In the genomic region with DNA sequence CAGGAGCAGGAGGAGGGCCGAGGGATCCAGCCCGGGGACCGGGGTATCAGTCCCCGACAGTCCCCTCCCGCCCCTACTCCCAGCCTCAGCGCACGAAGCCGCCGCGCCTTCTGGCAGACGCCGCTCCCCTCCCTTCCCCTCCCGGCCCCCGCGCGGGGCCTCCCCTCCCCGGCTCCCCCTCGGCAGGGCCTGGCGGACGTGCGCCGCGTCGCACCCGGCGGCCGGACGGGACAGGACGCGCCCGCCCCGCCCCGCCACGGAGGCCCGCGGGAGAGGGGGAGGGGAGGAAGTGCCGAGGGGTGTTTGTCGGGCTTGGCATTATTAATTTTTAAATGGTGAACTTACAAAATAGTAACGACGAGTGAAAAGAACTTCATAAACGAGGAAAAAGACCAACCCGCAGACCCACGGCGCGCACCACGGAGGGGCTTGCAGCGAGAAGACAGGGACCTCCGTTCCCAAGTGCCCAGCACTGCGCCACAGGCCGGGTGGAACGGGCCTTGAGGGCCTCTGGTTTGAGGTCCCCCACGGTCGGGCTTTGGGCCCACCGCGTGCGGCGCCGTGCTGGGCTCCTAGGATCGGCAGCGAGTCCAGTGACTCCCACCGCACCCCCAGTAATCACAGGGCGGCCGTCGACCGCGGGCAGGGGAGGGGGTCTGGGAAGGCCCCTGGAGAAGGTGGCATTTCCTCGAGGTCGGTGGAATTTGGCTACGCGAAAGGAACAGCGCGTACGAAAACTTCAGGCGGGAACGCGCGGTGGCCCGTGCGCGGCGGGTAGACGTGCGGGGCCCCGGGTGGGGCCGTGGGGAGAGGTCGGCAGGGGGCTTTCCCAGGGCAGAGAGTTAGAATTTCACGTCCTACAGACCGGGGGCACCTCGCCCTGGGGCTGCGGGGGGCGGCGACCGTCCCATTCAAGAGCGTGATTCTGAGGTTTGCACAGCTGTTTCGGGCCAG, we compare ENCODE assay signal across 8 cellular contexts. TPM values are rescaled to one million over a fixed set of nuclear protein-coding genes. Genes with fewer than 3 reads are reported as not detected.
DNase-seq lines count a peak whose midpoint lies in the region; ATAC-seq and TF ChIP-seq lines count a peak whose summit lies in the region.

No MANE protein-coding gene starts in this region.

- H3K27me3 Mint-ChIP-seq in activated naive CD8-positive, alpha-beta T cell, result no peaks in the 10 kb centered on the region

- peak; percentile 86 for DNase-seq in RPMI7951 (ENCODE audit: low read depth)
- peak; percentile 94 for DNase-seq in Right ventricle myocardium inferior (ENCODE audit: missing footprints)
- DNase-seq in omental fat pad (ENCODE audit: low spot score), result peak; percentile 51

- peak; percentile 0 for ATAC-seq in HG03139 (IDR thresholded peaks at IDR 0.05; ENCODE audit: unreplicated experiment)
- ATAC-seq in Right ventricle myocardium inferior, result peak; percentile 64
- peak; percentile 12 for ATAC-seq in omental fat pad (ENCODE audit: low FRiP score)
- no peak for ATAC-seq in HG02981 (IDR thresholded peaks at IDR 0.05; ENCODE audit: unreplicated experiment)

- peak overlapping the region; percentile 82 for H3K27ac ChIP-seq in ACC112 (ENCODE audit: low read depth, low read length)

- peak overlapping the region; percentile 90 for H3K4me3 Mint-ChIP-seq in activated naive CD8-positive, alpha-beta T cell

- TF ChIP-seq POLR2A in GM15510 (IDR thresholded peaks at IDR 0.05; ENCODE audit: borderline replicate concordance, extremely low read depth, insufficient read length), result peak; percentile 4

- peak overlapping the region; percentile 70 for H2AFZ ChIP-seq in ACC112 (ENCODE audit: low read length, unreplicated experiment)

- H3K4me1 Mint-ChIP-seq in activated naive CD8-positive, alpha-beta T cell (ENCODE audit: low read depth), result peaks cover 49% of the 10 kb centered on the region

- no peak for TF ChIP-seq CTCF in omental fat pad (IDR thresholded peaks at IDR 0.05)

- H3K9me3 Mint-ChIP-seq in activated naive CD8-positive, alpha-beta T cell (ENCODE audit: low read depth), result no peaks in the 10 kb centered on the region

- peak overlapping the region; percentile 50 for H3K27ac Mint-ChIP-seq in activated naive CD8-positive, alpha-beta T cell

- peak overlapping the region; percentile 83 for H3K4me3 ChIP-seq in ACC112 (ENCODE audit: low read depth, low read length)

- H3K4me1 ChIP-seq in ACC112 (ENCODE audit: control insufficient read depth, insufficient read depth, low read length, unreplicated experiment), result peaks cover 16% of the 10 kb centered on the region

- intact Hi-C loops in Right ventricle myocardium inferior (cut with DNase I), result loop anchor here (5.0 kb wide), 1 partner anchor 126 kb away; the partner anchor contains the start of genes AAMP and PNKD

- peaks cover 36% of the 10 kb centered on the region for H3K79me2 ChIP-seq in ACC112 (ENCODE audit: control insufficient read depth, insufficient read depth, low read length, unreplicated experiment)

- no peaks in the 10 kb centered on the region for H3K36me3 Mint-ChIP-seq in activated naive CD8-positive, alpha-beta T cell

- no peaks in the 10 kb centered on the region for H3K27me3 ChIP-seq in ACC112 (ENCODE audit: insufficient read depth, low read length)

- no peaks in the 10 kb centered on the region for H3K36me3 ChIP-seq in ACC112 (ENCODE audit: insufficient read depth, low read length)

RNA-seq across cellular contexts. Expression of gene CTDSP1, which starts 1.0 kb away (rescaled TPM):
- total RNA-seq in RPMI7951 (2014; rRNA removed; shearing (Covaris generic)), result 62.4 and 87.2 TPM in 2 replicates
- total RNA-seq in Right ventricle myocardium inferior (101 TPM), omental fat pad (100 to 1,000 TPM in 2 of 4 donors, 10 to 100 TPM in 2; 77.6 to 147 (median 93.7) TPM)

RNA-seq across cellular contexts. Expression of gene SLC11A1, which starts 16.6 kb away (rescaled TPM):
- under 0.01 and 0.10 TPM in 2 replicates for total RNA-seq in RPMI7951 (2014; rRNA removed; shearing (Covaris generic))
- total RNA-seq in Right ventricle myocardium inferior, result 5.4 TPM
- total RNA-seq in omental fat pad, result 100 to 1,000 TPM in 2 of 4 donors, 10 to 100 TPM in 2; 40.0 to 218 (median 127) TPM

RNA-seq across cellular contexts. Expression of gene VIL1, which starts 20.2 kb away (rescaled TPM):
- total RNA-seq in RPMI7951 (2014; rRNA removed; shearing (Covaris generic)), result not detected in 2 replicates
- total RNA-seq in Right ventricle myocardium inferior, result not detected
- total RNA-seq in omental fat pad, result not detected

RNA-seq across cellular contexts. Expression of gene CATIP, which starts 42.1 kb away (rescaled TPM):
- not detected in 2 replicates for total RNA-seq in RPMI7951 (2014; rRNA removed; shearing (Covaris generic))
- total RNA-seq in Right ventricle myocardium inferior, result not detected
- total RNA-seq in omental fat pad, result not detected
